ENCODE assay signal across 23 cellular contexts in the genomic region with DNA sequence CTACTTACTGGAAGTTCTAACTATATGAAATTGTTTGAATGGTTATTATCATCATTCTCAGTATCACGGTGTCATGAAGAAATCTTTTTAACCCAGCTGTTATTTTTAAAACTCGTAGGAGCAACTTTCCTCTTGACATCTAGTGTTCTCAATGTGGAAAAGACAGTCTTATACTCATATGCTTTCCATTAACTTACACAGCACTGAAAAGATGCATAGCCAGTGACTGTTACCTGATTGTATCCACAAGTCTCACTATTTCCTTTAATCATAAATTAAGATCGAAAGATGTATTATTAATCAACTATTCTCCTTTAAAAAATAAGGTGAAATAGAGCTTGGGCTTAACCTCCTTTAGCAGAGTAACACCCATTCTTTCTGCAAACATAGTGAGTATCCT.
"Had no signal": no experiment of that assay in that cellular context is flagged by ENCODE, and none has a peak within 500 bp of the region (broad histone marks: within the 10 kb centered on the region; RNA-seq: fewer than 3 reads in every experiment).

No MANE protein-coding gene starts in this region.

- H3K4me3 ChIP-seq: breast epithelium, colonic mucosa, PC-9 had no signal

- H3K4me1 ChIP-seq: breast epithelium, colonic mucosa had no signal

- H2AFZ ChIP-seq: PC-9 had no signal

- H3K27me3 Mint-ChIP-seq: activated CD4-positive, alpha-beta memory T cell treated with anti-CD3 and anti-CD28 coated beads, Interleukin-2, amount 10 ng/mL, durations not matched to agents 7 days and 5 days; activated CD4-positive, alpha-beta T cell treated with anti-CD3 and anti-CD28 coated beads for 36 hours; activated naive CD4-positive, alpha-beta T cell treated with anti-CD3 and anti-CD28 coated beads, Interleukin-2, amount 10 ng/mL, durations not matched to agents 7 days and 5 days; activated naive CD8-positive, alpha-beta T cell treated with anti-CD3 and anti-CD28 coated beads for 36 hours; activated T-helper 17 cell treated with anti-CD3 and anti-CD28 coated beads, Interleukin-2, amount 50 U/mL, for 72 hours had no signal

- ATAC-seq: activated CD4-positive, alpha-beta T cell treated with anti-CD3 and anti-CD28 coated beads for 36 hours; activated T-helper 17 cell treated with anti-CD3 and anti-CD28 coated beads, Interleukin-2, amount 50 U/mL, for 72 hours had no signal

- H3K36me3 ChIP-seq: breast epithelium, colonic mucosa, WERI-Rb-1 had no signal

- H3K27ac ChIP-seq: breast epithelium, colonic mucosa, PC-9, WERI-Rb-1 had no signal

- DNase-seq: activated CD4-positive, alpha-beta memory T cell treated with anti-CD3 and anti-CD28 coated beads, Interleukin-2, amount 10 ng/mL, durations not matched to agents 7 days and 5 days; activated CD4-positive, alpha-beta T cell treated with anti-CD3 and anti-CD28 coated beads for 36 hours; activated CD4-positive, alpha-beta T cell treated with anti-CD3 and anti-CD28 coated beads, Interleukin-2, amount 50 U/mL, for 1 hour; activated gamma-delta T cell; activated naive CD4-positive, alpha-beta T cell treated with anti-CD3 and anti-CD28 coated beads, Interleukin-2, amount 10 ng/mL, durations not matched to agents 7 days and 5 days; activated naive CD8-positive, alpha-beta T cell treated with anti-CD3 and anti-CD28 coated beads for 36 hours; activated T-cell treated with anti-CD3 and anti-CD28 coated beads for 4 hours; activated T-cell treated with anti-CD3 and anti-CD28 coated beads, Interleukin-2, amount 50 U/mL, for 48 hours; colonic mucosa; Kasumi-1; MV-4-11; NCI-H1092 treated with DMSO at 0.1 percent for 48 hours; NCI-H1417 treated with DMSO at 0.1 percent for 48 hours; NCI-H1694 treated with DMSO at 0.1 percent for 48 hours; NCI-H2081; NCI-H446; NCI-H524; PC-9; SIG-M5; T-helper 1 cell had no signal

- H3K9me3 ChIP-seq: breast epithelium, colonic mucosa had no signal

- H3K4me3 Mint-ChIP-seq: activated CD4-positive, alpha-beta memory T cell treated with anti-CD3 and anti-CD28 coated beads, Interleukin-2, amount 10 ng/mL, durations not matched to agents 7 days and 5 days; activated CD4-positive, alpha-beta T cell treated with anti-CD3 and anti-CD28 coated beads for 36 hours; activated naive CD4-positive, alpha-beta T cell treated with anti-CD3 and anti-CD28 coated beads, Interleukin-2, amount 10 ng/mL, durations not matched to agents 7 days and 5 days; activated naive CD8-positive, alpha-beta T cell treated with anti-CD3 and anti-CD28 coated beads for 36 hours; activated T-helper 17 cell treated with anti-CD3 and anti-CD28 coated beads, Interleukin-2, amount 50 U/mL, for 72 hours had no signal

- H3K4me1 Mint-ChIP-seq: activated CD4-positive, alpha-beta memory T cell treated with anti-CD3 and anti-CD28 coated beads, Interleukin-2, amount 10 ng/mL, durations not matched to agents 7 days and 5 days; activated naive CD4-positive, alpha-beta T cell treated with anti-CD3 and anti-CD28 coated beads, Interleukin-2, amount 10 ng/mL, durations not matched to agents 7 days and 5 days; activated T-helper 17 cell treated with anti-CD3 and anti-CD28 coated beads, Interleukin-2, amount 50 U/mL, for 72 hours had no signal

- H3K27me3 ChIP-seq: breast epithelium, colonic mucosa had no signal

- H3K27ac Mint-ChIP-seq: activated CD4-positive, alpha-beta memory T cell treated with anti-CD3 and anti-CD28 coated beads, Interleukin-2, amount 10 ng/mL, durations not matched to agents 7 days and 5 days; activated CD4-positive, alpha-beta T cell treated with anti-CD3 and anti-CD28 coated beads for 36 hours; activated naive CD4-positive, alpha-beta T cell treated with anti-CD3 and anti-CD28 coated beads, Interleukin-2, amount 10 ng/mL, durations not matched to agents 7 days and 5 days; activated naive CD8-positive, alpha-beta T cell treated with anti-CD3 and anti-CD28 coated beads for 36 hours; activated T-helper 17 cell treated with anti-CD3 and anti-CD28 coated beads, Interleukin-2, amount 50 U/mL, for 72 hours had no signal

- H3K4me2 ChIP-seq: PC-9 had no signal

- H3K36me3 Mint-ChIP-seq: activated naive CD4-positive, alpha-beta T cell treated with anti-CD3 and anti-CD28 coated beads, Interleukin-2, amount 10 ng/mL, durations not matched to agents 7 days and 5 days had no signal

- H3K9me3 Mint-ChIP-seq: activated CD4-positive, alpha-beta memory T cell treated with anti-CD3 and anti-CD28 coated beads, Interleukin-2, amount 10 ng/mL, durations not matched to agents 7 days and 5 days; activated naive CD4-positive, alpha-beta T cell treated with anti-CD3 and anti-CD28 coated beads, Interleukin-2, amount 10 ng/mL, durations not matched to agents 7 days and 5 days had no signal
